ENCODE assay signal across 26 cellular contexts in the genomic region with DNA sequence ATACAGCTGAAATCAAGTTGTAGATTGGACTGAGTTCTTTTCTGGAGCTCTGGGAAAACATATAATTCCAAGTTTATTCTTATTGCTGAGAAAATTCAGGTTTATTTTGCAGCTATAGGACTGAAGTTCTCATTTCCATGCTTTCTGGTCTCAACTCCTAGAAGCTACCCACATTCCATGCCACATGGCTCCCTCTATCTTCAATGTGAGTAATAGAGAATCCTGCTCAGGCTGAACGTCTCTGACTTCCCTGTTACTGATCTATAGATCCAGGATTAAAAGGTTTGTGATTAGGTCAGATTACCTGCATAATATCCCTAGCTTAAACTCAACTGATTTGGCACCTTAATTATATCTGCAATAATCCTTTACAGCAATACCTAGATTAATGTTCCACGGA.
DNase-seq lines count a peak whose midpoint lies in the region; ATAC-seq and TF ChIP-seq lines count a peak whose summit lies in the region.
"Had no signal": no experiment of that assay in that cellular context is flagged by ENCODE, and none has a peak within 500 bp of the region (broad histone marks: within the 10 kb centered on the region; RNA-seq: fewer than 3 reads in every experiment).

No MANE protein-coding gene starts in this region.

- H3K27me3 Mint-ChIP-seq in MCF 10A (ENCODE audit: insufficient read depth, unreplicated experiment): no peaks in the 10 kb centered on the region
- H3K27me3 Mint-ChIP-seq in endodermal cell (ENCODE audit: insufficient read depth): no peaks in the 10 kb centered on the region
- H3K27me3 Mint-ChIP-seq: naive thymus-derived CD8-positive, alpha-beta T cell; stimulated activated naive CD8-positive, alpha-beta T cell treated with anti-CD3 and anti-CD28 coated beads, Interleukin-15, amount 100 ng/mL, for 72 hours had no signal

- no TSS peak for BruUV-seq in MCF 10A (replicated peaks; lab: Mats Ljungman, UMichigan)

- no peaks in the 10 kb centered on the region for H3K4me1 Mint-ChIP-seq in MCF 10A (ENCODE audit: insufficient read depth, unreplicated experiment)
- no peaks in the 10 kb centered on the region for H3K4me1 Mint-ChIP-seq in endodermal cell
- H3K4me1 Mint-ChIP-seq: naive thymus-derived CD8-positive, alpha-beta T cell; stimulated activated naive CD8-positive, alpha-beta T cell treated with anti-CD3 and anti-CD28 coated beads, Interleukin-15, amount 100 ng/mL, for 72 hours had no signal

- H3K4me1 ChIP-seq in breast epithelium: no peaks in the 10 kb centered on the region
- no peaks in the 10 kb centered on the region for H3K4me1 ChIP-seq in OCI-LY3 (ENCODE audit: low read length)
- H3K4me1 ChIP-seq in endodermal cell (ENCODE audit: control insufficient read depth, insufficient read depth, low read length): no peaks in the 10 kb centered on the region
- H3K4me1 ChIP-seq: BLaER1, colonic mucosa, gastroesophageal sphincter, uterus had no signal

- no peak for ATAC-seq in HG03469 (IDR thresholded peaks at IDR 0.05; ENCODE audit: unreplicated experiment)
- ATAC-seq: activated CD4-positive, CD25-positive, alpha-beta regulatory T cell treated with anti-CD3 and anti-CD28 coated beads, Interleukin-2, amount 50 U/mL, for 24 hours; gastroesophageal sphincter; naive thymus-derived CD8-positive, alpha-beta T cell; stimulated activated naive CD8-positive, alpha-beta T cell treated with anti-CD3 and anti-CD28 coated beads, Interleukin-15, amount 100 ng/mL, for 72 hours had no signal

- H3K9me3 ChIP-seq in breast epithelium (no peaks in the 10 kb centered on the region), OCI-LY3 (ENCODE audit: insufficient read depth, low read length) (no peaks in the 10 kb centered on the region), endodermal cell (ENCODE audit: control insufficient read depth, low read length) (no peaks in the 10 kb centered on the region)
- H3K9me3 ChIP-seq: BLaER1, colonic mucosa, gastroesophageal sphincter, uterus had no signal

- WGBS in endodermal cell (ENCODE audit: insufficient coverage in 1 of 2, insufficient read length in 1 of 2), 2 experiments: 47 to 89% methylated on average over 1 to 2 of the region's 2 CpGs

- DNase-seq in MCF 10A (ENCODE audit: unreplicated experiment): peak; percentile 10
- DNase-seq in breast epithelium (ENCODE audit: low spot score in 2 of 2): no peak
- DNase-seq in endodermal cell: no peak
- no peak for DNase-seq in GDM1 (lab: John Stamatoyannopoulos, UW)
- DNase-seq in dermis blood vessel endothelial cell: no peak
- DNase-seq in NCI-H1417 treated with DMSO at 0.1 percent for 48 hours (lab: John Stamatoyannopoulos, UW): no peak
- DNase-seq: activated CD4-positive, alpha-beta T cell treated with anti-CD3 and anti-CD28 coated beads, Interleukin-2, amount 50 U/mL, for 48 hours; activated CD8-positive, alpha-beta memory T cell treated with anti-CD3 and anti-CD28 coated beads, Interleukin-2, amount 50 U/mL, for 4 hours; activated naive CD4-positive, alpha-beta T cell treated with anti-CD3 and anti-CD28 coated beads, Interleukin-2, amount 50 U/mL, for 16 hours; amniotic stem cell; colonic mucosa; DMS79 treated with DMSO at 0.1 percent for 48 hours; hypothalamus; naive thymus-derived CD8-positive, alpha-beta T cell; NCI-H1436 treated with DMSO at 0.1 percent for 48 hours; NCI-H524 treated with DMSO at 0.1 percent for 48 hours; occipital lobe; stimulated activated naive CD8-positive, alpha-beta T cell treated with anti-CD3 and anti-CD28 coated beads, Interleukin-15, amount 100 ng/mL, for 72 hours; uterus had no signal

- H3K9ac ChIP-seq in OCI-LY3 (ENCODE audit: low read length) (no peak overlapping the region), endodermal cell (ENCODE audit: extremely low read depth, low read length, poor library complexity, severe bottlenecking) (no peak overlapping the region)
- H3K9ac ChIP-seq: BLaER1 had no signal

- no peak for TF ChIP-seq POLR2A in breast epithelium (IDR thresholded peaks at IDR 0.05)

- H3K27me3 ChIP-seq in breast epithelium (no peaks in the 10 kb centered on the region), OCI-LY3 (ENCODE audit: low read depth, low read length) (no peaks in the 10 kb centered on the region), endodermal cell (ENCODE audit: control insufficient read depth, insufficient read depth, low read length, poor library complexity, severe bottlenecking) (no peaks in the 10 kb centered on the region)
- H3K27me3 ChIP-seq: BLaER1, colonic mucosa, gastroesophageal sphincter, uterus had no signal

- H3K27ac ChIP-seq in breast epithelium (no peak overlapping the region), OCI-LY3 (ENCODE audit: low read length) (no peak overlapping the region), endodermal cell (ENCODE audit: low read depth, low read length) (no peak overlapping the region)
- H3K27ac ChIP-seq: BLaER1, colonic mucosa, gastroesophageal sphincter, skin epidermis, uterus had no signal

- CTCF ChIA-PET in MCF 10A (lab: Yijun Ruan, JAX): interaction anchor here (0.6 to 0.9 kb wide), 4 partner anchors 141 to 496 kb away, joined by 3 to 4 read pairs (median 3); no protein-coding TSS in a partner anchor

- POLR2A ChIA-PET in MCF 10A (lab: Yijun Ruan, JAX): interaction anchor here (0.5 kb wide), 1 partner anchor 1129 kb away, joined by 3 read pairs; no protein-coding TSS in a partner anchor

- no peaks in the 10 kb centered on the region for H3K79me2 ChIP-seq in OCI-LY3 (ENCODE audit: low read length)

- no peaks in the 10 kb centered on the region for H3K36me3 Mint-ChIP-seq in MCF 10A (ENCODE audit: insufficient read depth, unreplicated experiment)
- no peaks in the 10 kb centered on the region for H3K36me3 Mint-ChIP-seq in endodermal cell (ENCODE audit: low read depth)
- H3K36me3 Mint-ChIP-seq: naive thymus-derived CD8-positive, alpha-beta T cell had no signal

- intact Hi-C loops in MCF 10A (cut with micrococcal nuclease) (no loop called here), breast epithelium (cut with DNase I; ENCODE audit: low total_unique reads) (no loop called here)

- H3K36me3 ChIP-seq in breast epithelium (no peaks in the 10 kb centered on the region), OCI-LY3 (replicated peaks; ENCODE audit: low read depth, low read length) (no peaks in the 10 kb centered on the region), endodermal cell (ENCODE audit: control insufficient read depth, insufficient read depth, low read length) (no peaks in the 10 kb centered on the region)
- H3K36me3 ChIP-seq: BLaER1, colonic mucosa, gastroesophageal sphincter, uterus had no signal

- no peak overlapping the region for H2AFZ ChIP-seq in OCI-LY3 (ENCODE audit: low read depth, low read length)

- H3K4me3 Mint-ChIP-seq in MCF 10A (ENCODE audit: unreplicated experiment): no peak overlapping the region
- no peak overlapping the region for H3K4me3 Mint-ChIP-seq in endodermal cell
- H3K4me3 Mint-ChIP-seq: activated T-helper 1 cell treated with anti-CD3 and anti-CD28 coated beads, Interleukin-12 subunit alpha, Interleukin-12 subunit beta, Interleukin-2, Interleukin-4 antibody, amounts not matched to agents 30 ng/mL and 10 ng/mL and 1 ng/mL, durations not matched to agents 14 hours and 24 hours and 36 hours; naive thymus-derived CD8-positive, alpha-beta T cell; stimulated activated naive CD8-positive, alpha-beta T cell treated with anti-CD3 and anti-CD28 coated beads, Interleukin-15, amount 100 ng/mL, for 72 hours had no signal

- no peaks in the 10 kb centered on the region for H4K20me1 ChIP-seq in OCI-LY3 (ENCODE audit: insufficient read depth, low read length)
- H4K20me1 ChIP-seq: BLaER1 had no signal

- TF ChIP-seq CTCF in MCF 10A (IDR thresholded peaks at IDR 0.05; ENCODE audit: unreplicated experiment) (no peak), breast epithelium (IDR thresholded peaks at IDR 0.05) (no peak), OCI-LY3 (IDR thresholded peaks at IDR 0.05; ENCODE audit: low read depth, low read length) (peak; percentile 24; the same call in 1 of the 2 replicates), endodermal cell (conservative IDR thresholded peaks at IDR 0.05) (peak; percentile 72)

- H3K4me2 ChIP-seq in OCI-LY3 (ENCODE audit: low read length): no peak overlapping the region
- H3K4me2 ChIP-seq: BLaER1 had no signal

- H3K4me3 ChIP-seq in breast epithelium (no peak overlapping the region), OCI-LY3 (ENCODE audit: low read length) (no peak overlapping the region), endodermal cell (ENCODE audit: low read length) (no peak overlapping the region)
- H3K4me3 ChIP-seq: BLaER1, colonic mucosa, gastroesophageal sphincter, skin epidermis, uterus had no signal

- H3K27ac Mint-ChIP-seq in MCF 10A (ENCODE audit: low read depth, unreplicated experiment) (no peak overlapping the region), endodermal cell (no peak overlapping the region)
- H3K27ac Mint-ChIP-seq: activated T-helper 1 cell treated with anti-CD3 and anti-CD28 coated beads, Interleukin-12 subunit alpha, Interleukin-12 subunit beta, Interleukin-2, Interleukin-4 antibody, amounts not matched to agents 30 ng/mL and 10 ng/mL and 1 ng/mL, durations not matched to agents 14 hours and 24 hours and 36 hours; naive thymus-derived CD8-positive, alpha-beta T cell; stimulated activated naive CD8-positive, alpha-beta T cell treated with anti-CD3 and anti-CD28 coated beads, Interleukin-15, amount 100 ng/mL, for 72 hours had no signal

- no peaks in the 10 kb centered on the region for H3K9me3 Mint-ChIP-seq in MCF 10A (ENCODE audit: unreplicated experiment)
- H3K9me3 Mint-ChIP-seq in endodermal cell: no peaks in the 10 kb centered on the region

Comparison
In these comparisons a context has a peak if more than half of its experiments do, and no peak if none do; other contexts are left out.
1. CTCF ChIP-seq: peak in OCI-LY3 (single experiment) and endodermal cell (single experiment); none in MCF 10A (single experiment) and breast epithelium (0 of 3).